ENCODE assay signal across 12 cellular contexts in the genomic region with DNA sequence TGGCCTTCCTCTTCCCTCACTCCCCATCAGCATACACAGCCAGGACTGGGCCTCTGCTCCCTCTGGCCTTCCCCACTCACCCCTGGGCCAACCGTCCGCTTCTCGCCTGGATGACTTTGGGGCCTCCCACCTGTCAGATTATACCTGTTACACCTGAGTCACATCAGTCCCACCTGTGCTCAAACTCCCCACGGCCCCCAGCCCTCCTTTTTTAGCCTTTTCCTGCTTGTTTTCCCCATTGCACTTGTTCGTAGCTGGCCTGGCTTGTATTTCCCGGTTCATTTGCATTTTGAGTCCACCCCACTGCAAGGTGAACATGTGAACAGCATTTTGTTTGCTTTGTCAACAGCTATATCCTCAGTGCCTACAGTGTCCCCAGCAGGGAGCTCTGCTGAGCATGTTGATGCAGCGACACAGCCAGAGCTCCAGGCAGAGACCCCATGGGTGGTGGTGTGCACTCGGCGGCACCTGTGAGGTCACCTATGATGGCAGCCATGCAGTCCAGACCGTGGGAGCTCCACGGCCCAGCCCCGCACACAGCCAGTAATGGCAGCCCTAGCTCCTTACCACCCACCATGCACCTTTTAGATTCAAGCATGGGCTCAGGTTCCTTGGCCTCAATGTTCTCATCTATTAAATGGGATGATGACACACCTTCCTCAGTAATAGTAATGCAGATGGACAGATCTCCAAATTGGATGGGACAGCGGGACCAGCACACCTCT.
DNase-seq lines count a peak whose midpoint lies in the region; ATAC-seq and TF ChIP-seq lines count a peak whose summit lies in the region.
"Had no signal": no experiment of that assay in that cellular context is flagged by ENCODE, and none has a peak within 500 bp of the region (broad histone marks: within the 10 kb centered on the region; RNA-seq: fewer than 3 reads in every experiment).

No MANE protein-coding gene starts in this region.

- no peak overlapping the region for H3K23ac ChIP-seq in neuronal stem cell (ENCODE audit: low read depth, low read length, poor library complexity)

- H2AFZ ChIP-seq in neuronal stem cell (ENCODE audit: low read length), result no peak overlapping the region

- H3K14ac ChIP-seq in neuronal stem cell (ENCODE audit: low read length), result no peak overlapping the region

- H3K4me2 ChIP-seq in neuronal stem cell (ENCODE audit: insufficient read depth, low read length, poor library complexity, severe bottlenecking), result no peak overlapping the region

- H2AK5ac ChIP-seq in neuronal stem cell (ENCODE audit: low read depth, low read length), result peak overlapping the region; percentile 93

- H3K18ac ChIP-seq in neuronal stem cell (ENCODE audit: low read length), result peak overlapping the region; percentile 40

- H3K9me3 ChIP-seq in body of pancreas, result no peaks in the 10 kb centered on the region
- no peaks in the 10 kb centered on the region for H3K9me3 ChIP-seq in neuronal stem cell (replicated peaks in 1 of 2; ENCODE audit: control insufficient read depth in 2 of 2, insufficient read depth in 1 of 2, low read depth in 1 of 2, low read length in 2 of 2)

- no peak overlapping the region for H4K8ac ChIP-seq in neuronal stem cell (ENCODE audit: low read depth, low read length)

- H3K27me3 ChIP-seq in body of pancreas, result no peaks in the 10 kb centered on the region
- H3K27me3 ChIP-seq in neuronal stem cell (ENCODE audit: control insufficient read depth in 3 of 3, insufficient read depth in 3 of 3, low read depth in 1 of 3, low read length in 3 of 3), result no peaks in the 10 kb centered on the region

- peaks cover 4% of the 10 kb centered on the region for H3K79me1 ChIP-seq in neuronal stem cell (ENCODE audit: low read depth, low read length)

- no peak overlapping the region for H2BK12ac ChIP-seq in neuronal stem cell (ENCODE audit: low read length)

- CTCF ChIA-PET in HEK293T (lab: Yijun Ruan, JAX), result interaction anchor here (0.6 to 1.1 kb wide), 2 partner anchors 45 to 274 kb away, joined by 3 to 4 read pairs; no protein-coding TSS in a partner anchor

- no peak overlapping the region for H4K91ac ChIP-seq in neuronal stem cell (ENCODE audit: low read depth, low read length, poor library complexity)

- ATAC-seq in body of pancreas, result peak; percentile 66
- no peak for ATAC-seq in HG03521 (IDR thresholded peaks at IDR 0.05; ENCODE audit: unreplicated experiment)

- H3K9ac ChIP-seq in neuronal stem cell (ENCODE audit: low read depth, low read length, poor library complexity), result no peak overlapping the region

- H3K27ac ChIP-seq in body of pancreas (peak overlapping the region in 2 of 4 donors; percentile 65 to 79), neuronal stem cell (replicated peaks; ENCODE audit: low read length) (no peak overlapping the region)

- TF ChIP-seq POLR2A in body of pancreas (IDR thresholded peaks at IDR 0.05), result no peak

- H3K36me3 ChIP-seq in body of pancreas (replicated peaks in 1 of 2; ENCODE audit: insufficient read depth in 1 of 2, low read depth in 2 of 2), result no peaks in the 10 kb centered on the region
- H3K36me3 ChIP-seq in neuronal stem cell (replicated peaks in 1 of 2; ENCODE audit: control insufficient read depth in 2 of 2, insufficient read depth in 2 of 2, low read length in 2 of 2), result no peaks in the 10 kb centered on the region

- peak overlapping the region; percentile 51 for H2BK15ac ChIP-seq in neuronal stem cell (ENCODE audit: low read length)

- POLR2A ChIA-PET in HEK293T (lab: Yijun Ruan, JAX), result interaction anchor here (0.5 kb wide), 1 partner anchor 367 kb away, joined by 3 read pairs; no protein-coding TSS in a partner anchor

- peak overlapping the region; percentile 8 for H2BK5ac ChIP-seq in neuronal stem cell (ENCODE audit: low read length)

- no peak overlapping the region for H3K4ac ChIP-seq in neuronal stem cell (ENCODE audit: low read length)

- peaks cover 23% of the 10 kb centered on the region for H3K4me1 ChIP-seq in body of pancreas
- peaks cover 11 to 16% of the 10 kb centered on the region in 2 donors for H3K4me1 ChIP-seq in neuronal stem cell (ENCODE audit: control insufficient read depth in 2 of 2, insufficient read depth in 1 of 2, low read depth in 1 of 2, low read length in 2 of 2)

- peak; percentile 60 for TF ChIP-seq CTCF in LNCaP clone FGC (IDR thresholded peaks at IDR 0.05; ENCODE audit: control insufficient read depth, extremely low read depth, insufficient read depth)
- peak in 1 of 7 experiments; percentile 16 for TF ChIP-seq CTCF in body of pancreas (IDR thresholded peaks at IDR 0.05)

- intact Hi-C loops in body of pancreas (cut with DNase I), result no loop called here

- 61 to 64% methylated on average over 9 to 13 of the region's 13 CpGs for WGBS in body of pancreas, 2 donors
- no CpG with 5 or more reads among the region's 13 CpGs for WGBS in neuronal stem cell (ENCODE audit: extremely low coverage in 2 of 2, insufficient read length in 2 of 2, insufficient replicate concordance in 1 of 2), 2 donors

- H3K4me3 ChIP-seq in LNCaP clone FGC (ENCODE audit: low read depth, low read length), result no peak overlapping the region
- H3K4me3 ChIP-seq in body of pancreas, result no peak overlapping the region
- no peak overlapping the region for H3K4me3 ChIP-seq in neuronal stem cell (ENCODE audit: low read length in 2 of 2)

- no peak overlapping the region for H2BK120ac ChIP-seq in neuronal stem cell (ENCODE audit: low read depth, low read length)

- DNase-seq in COR-L47 (lab: John Stamatoyannopoulos, UW), result peak; percentile 87
- peak; percentile 76 for DNase-seq in LNCaP clone FGC (ENCODE audit: low read depth)
- peak in 2 of 4 donors; percentile 45 to 48 for DNase-seq in body of pancreas
- no peak for DNase-seq in neuronal stem cell (ENCODE audit: low spot score)
- DNase-seq in DMS114 treated with DMSO at 0.1 percent for 48 hours (lab: John Stamatoyannopoulos, UW; ENCODE audit: unreplicated experiment), result no peak
- DNase-seq in HEK293T (ENCODE audit: extremely low spot score), result no peak
- DNase-seq: activated CD4-positive, alpha-beta T cell treated with anti-CD3 and anti-CD28 coated beads, Interleukin-2, amount 50 U/mL, for 48 hours; C1 segment of cervical spinal cord; GOT3; NCI-H226; stimulated activated CD4-positive, alpha-beta T cell treated with anti-CD3 and anti-CD28 coated beads, Interleukin-4, amount 100 ng/mL, for 4 hours had no signal

TF ChIP-seq in HEK293T, 16 proteins besides CTCF, POLR2A, EP300 and RAD21:
- TF ChIP-seq, protein P1, sequence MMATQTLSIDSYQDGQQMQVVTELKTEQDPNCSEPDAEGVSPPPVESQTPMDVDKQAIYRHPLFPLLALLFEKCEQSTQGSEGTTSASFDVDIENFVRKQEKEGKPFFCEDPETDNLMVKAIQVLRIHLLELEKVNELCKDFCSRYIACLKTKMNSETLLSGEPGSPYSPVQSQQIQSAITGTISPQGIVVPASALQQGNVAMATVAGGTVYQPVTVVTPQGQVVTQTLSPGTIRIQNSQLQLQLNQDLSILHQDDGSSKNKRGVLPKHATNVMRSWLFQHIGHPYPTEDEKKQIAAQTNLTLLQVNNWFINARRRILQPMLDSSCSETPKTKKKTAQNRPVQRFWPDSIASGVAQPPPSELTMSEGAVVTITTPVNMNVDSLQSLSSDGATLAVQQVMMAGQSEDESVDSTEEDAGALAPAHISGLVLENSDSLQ (IDR thresholded peaks at IDR 0.05), result no peak
- TF ChIP-seq NFRKB (IDR thresholded peaks at IDR 0.05), result no peak
- no peak for TF ChIP-seq LEF1 (IDR thresholded peaks at IDR 0.05; ENCODE audit: borderline replicate concordance)
- TF ChIP-seq L3MBTL2 (conservative IDR thresholded peaks at IDR 0.05), result no peak
- TF ChIP-seq SP1 (IDR thresholded peaks at IDR 0.05), result no peak
- no peak for TF ChIP-seq TARDBP (IDR thresholded peaks at IDR 0.05)
- TF ChIP-seq FOXK2 (IDR thresholded peaks at IDR 0.05), result no peak
- TF ChIP-seq ELF4 (IDR thresholded peaks at IDR 0.05), result no peak
- TF ChIP-seq ZNF384 (IDR thresholded peaks at IDR 0.05), result no peak
- TF ChIP-seq BHLHE40 (IDR thresholded peaks at IDR 0.05; ENCODE audit: borderline replicate concordance), result no peak
- no peak for TF ChIP-seq FOXM1 (IDR thresholded peaks at IDR 0.05; ENCODE audit: borderline replicate concordance)
- no peak for TF ChIP-seq CTBP1 (IDR thresholded peaks at IDR 0.05; ENCODE audit: borderline replicate concordance)
- TF ChIP-seq FOXA1 (IDR thresholded peaks at IDR 0.05), result no peak
- TF ChIP-seq HDGF (IDR thresholded peaks at IDR 0.05; ENCODE audit: borderline replicate concordance), result no peak
- TF ChIP-seq SUZ12 (IDR thresholded peaks at IDR 0.05), result no peak
- TF ChIP-seq ARNT (IDR thresholded peaks at IDR 0.05), result no peak

Comparison
In these comparisons a context has a peak if more than half of its experiments do, and no peak if none do; other contexts are left out.
1. DNase-seq: peak in COR-L47 (single experiment) and LNCaP clone FGC (single experiment); none in neuronal stem cell (single experiment), DMS114 treated with DMSO at 0.1 percent for 48 hours (single experiment) and HEK293T (single experiment).